In the genomic region with DNA sequence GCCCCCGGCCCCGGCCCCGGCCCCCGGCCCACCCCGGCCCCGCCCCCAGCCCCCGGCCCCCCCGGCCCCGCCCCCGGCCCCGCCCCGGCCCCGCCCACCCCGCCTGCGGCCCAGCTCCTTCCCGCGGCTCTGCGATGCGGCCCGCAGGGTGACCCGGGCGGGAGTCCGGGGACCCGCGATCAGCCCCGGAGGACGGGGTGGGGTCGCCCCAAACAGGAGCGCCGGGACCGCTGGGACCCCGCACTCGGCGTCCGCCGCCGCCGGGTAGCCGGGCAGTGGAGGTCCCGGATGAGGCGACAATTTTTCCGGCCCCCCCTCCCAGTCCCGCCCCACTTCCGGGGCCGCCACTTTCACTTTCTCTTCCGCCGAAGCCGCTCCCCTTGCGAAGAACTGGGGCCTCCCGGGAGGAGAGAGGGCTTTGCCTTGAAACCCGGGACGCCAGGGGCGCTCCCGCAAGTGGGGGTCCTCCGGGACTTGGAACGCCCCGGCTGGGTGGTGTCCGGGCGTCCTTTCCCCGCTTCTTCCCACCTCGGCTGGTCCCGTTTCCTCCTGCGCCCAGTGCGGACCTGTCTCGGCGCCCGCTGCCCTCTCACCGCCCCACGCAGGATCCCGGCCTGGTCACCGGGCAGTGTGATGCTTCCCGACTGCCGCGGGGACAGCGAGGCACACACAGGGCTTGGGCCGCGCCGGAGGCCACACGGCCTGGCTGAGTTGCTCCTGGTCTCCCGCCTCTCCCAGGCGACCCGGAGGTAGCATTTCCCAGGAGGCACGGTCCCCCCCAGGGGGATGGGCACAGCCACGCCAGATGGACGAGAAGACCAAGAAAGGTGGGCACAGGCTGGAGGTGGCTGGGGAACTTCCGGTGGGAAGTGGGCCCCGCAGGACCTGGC, we compare ENCODE assay signal across 1 cellular context.
A peak's percentile ranks its signal among the peaks of the same experiment; 100 is the strongest.
TF ChIP-seq lines count a peak whose summit lies in the region.

RBCK1 (plus strand) TSS at position 347 of the 890 bp plus-strand sequence; CDS start at position 806, 459 bp downstream.

TF ChIP-seq in WTC11, 78 proteins besides CTCF, POLR2A, EP300 and RAD21 (continued from another document and continues in another):
- TF ChIP-seq, protein P1, sequence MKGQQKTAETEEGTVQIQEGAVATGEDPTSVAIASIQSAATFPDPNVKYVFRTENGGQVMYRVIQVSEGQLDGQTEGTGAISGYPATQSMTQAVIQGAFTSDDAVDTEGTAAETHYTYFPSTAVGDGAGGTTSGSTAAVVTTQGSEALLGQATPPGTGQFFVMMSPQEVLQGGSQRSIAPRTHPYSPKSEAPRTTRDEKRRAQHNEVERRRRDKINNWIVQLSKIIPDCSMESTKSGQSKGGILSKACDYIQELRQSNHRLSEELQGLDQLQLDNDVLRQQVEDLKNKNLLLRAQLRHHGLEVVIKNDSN (CRISPR knock-in tag; IDR thresholded peaks at IDR 0.05) = 0 out of 2 replicates have a peak, but pooled peaks have one; percentile 6
- TF ChIP-seq ZNF219 (CRISPR knock-in tag; IDR thresholded peaks at IDR 0.05; ENCODE audit: borderline replicate concordance) (no peak), ZNF396 (CRISPR knock-in tag; IDR thresholded peaks at IDR 0.05; ENCODE audit: borderline replicate concordance) (no peak), TCF7 (CRISPR knock-in tag; IDR thresholded peaks at IDR 0.05; ENCODE audit: low read depth) (0 out of 2 replicates have a peak, but pooled peaks have one; percentile 83), SMAD3 (CRISPR knock-in tag; IDR thresholded peaks at IDR 0.05; ENCODE audit: borderline replicate concordance) (no peak), JAZF1 (CRISPR knock-in tag; IDR thresholded peaks at IDR 0.05) (no peak), ZNF671 (CRISPR knock-in tag; IDR thresholded peaks at IDR 0.05) (no peak), ELF4 (CRISPR knock-in tag; IDR thresholded peaks at IDR 0.05; ENCODE audit: low read depth) (no peak), E2F5 (CRISPR knock-in tag; IDR thresholded peaks at IDR 0.05) (0 out of 2 replicates have a peak, but pooled peaks have one; percentile 24), MLX (CRISPR knock-in tag; IDR thresholded peaks at IDR 0.05) (no peak), GABPB1 (CRISPR knock-in tag; IDR thresholded peaks at IDR 0.05) (no peak), ZSCAN18 (CRISPR knock-in tag; IDR thresholded peaks at IDR 0.05) (no peak), MXD4 (CRISPR knock-in tag; IDR thresholded peaks at IDR 0.05; ENCODE audit: borderline replicate concordance) (no peak), STAT6 (CRISPR knock-in tag; conservative IDR thresholded peaks at IDR 0.05; ENCODE audit: low read depth) (no peak), EMX1 (CRISPR knock-in tag; IDR thresholded peaks at IDR 0.05) (no peak), HMGXB4 (CRISPR knock-in tag; IDR thresholded peaks at IDR 0.05) (peak; percentile 52; the same call in 1 of the 2 replicates), NFYB (CRISPR knock-in tag; conservative IDR thresholded peaks at IDR 0.05; ENCODE audit: low read depth) (no peak), TP53 (CRISPR knock-in tag; IDR thresholded peaks at IDR 0.05) (peak; percentile 36; the same call in 1 of the 2 replicates)
- TF ChIP-seq, protein P2, sequence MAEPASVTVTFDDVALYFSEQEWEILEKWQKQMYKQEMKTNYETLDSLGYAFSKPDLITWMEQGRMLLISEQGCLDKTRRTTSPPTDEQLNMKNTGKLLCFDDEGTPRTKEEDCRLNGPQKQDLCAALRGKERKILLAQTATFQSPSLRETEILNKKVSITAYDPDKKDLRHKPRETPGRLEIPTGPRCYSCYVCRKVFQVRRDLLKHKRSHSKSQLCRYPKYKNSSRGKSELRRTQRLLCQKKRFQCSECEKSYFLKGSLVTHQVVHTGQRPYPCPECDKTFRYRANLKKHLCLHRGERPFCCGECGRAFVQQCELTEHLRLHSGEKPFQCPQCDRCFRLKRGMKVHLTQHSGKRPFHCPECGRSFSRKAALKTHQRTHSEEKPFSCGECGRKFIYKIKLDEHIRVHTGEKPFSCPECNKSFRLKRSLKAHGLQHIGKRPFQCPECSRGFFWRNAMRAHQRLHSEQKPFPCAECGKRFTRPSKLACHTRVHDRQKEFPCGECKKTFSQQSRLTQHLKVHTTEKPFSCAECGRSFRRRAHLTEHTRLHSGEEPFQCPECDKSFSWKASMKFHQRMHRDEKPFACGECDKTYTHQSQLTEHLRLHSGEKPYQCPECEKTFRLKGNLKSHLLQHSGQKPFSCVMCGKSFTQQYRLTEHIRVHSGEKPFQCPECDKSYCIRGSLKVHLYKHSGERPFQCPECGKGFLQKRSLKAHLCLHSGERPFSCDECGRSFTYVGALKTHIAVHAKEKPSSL (CRISPR knock-in tag; conservative IDR thresholded peaks at IDR 0.05) = no peak
- TF ChIP-seq, protein P3, sequence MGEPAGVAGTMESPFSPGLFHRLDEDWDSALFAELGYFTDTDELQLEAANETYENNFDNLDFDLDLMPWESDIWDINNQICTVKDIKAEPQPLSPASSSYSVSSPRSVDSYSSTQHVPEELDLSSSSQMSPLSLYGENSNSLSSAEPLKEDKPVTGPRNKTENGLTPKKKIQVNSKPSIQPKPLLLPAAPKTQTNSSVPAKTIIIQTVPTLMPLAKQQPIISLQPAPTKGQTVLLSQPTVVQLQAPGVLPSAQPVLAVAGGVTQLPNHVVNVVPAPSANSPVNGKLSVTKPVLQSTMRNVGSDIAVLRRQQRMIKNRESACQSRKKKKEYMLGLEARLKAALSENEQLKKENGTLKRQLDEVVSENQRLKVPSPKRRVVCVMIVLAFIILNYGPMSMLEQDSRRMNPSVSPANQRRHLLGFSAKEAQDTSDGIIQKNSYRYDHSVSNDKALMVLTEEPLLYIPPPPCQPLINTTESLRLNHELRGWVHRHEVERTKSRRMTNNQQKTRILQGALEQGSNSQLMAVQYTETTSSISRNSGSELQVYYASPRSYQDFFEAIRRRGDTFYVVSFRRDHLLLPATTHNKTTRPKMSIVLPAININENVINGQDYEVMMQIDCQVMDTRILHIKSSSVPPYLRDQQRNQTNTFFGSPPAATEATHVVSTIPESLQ (CRISPR knock-in tag; IDR thresholded peaks at IDR 0.05) = no peak
- TF ChIP-seq, protein P4, sequence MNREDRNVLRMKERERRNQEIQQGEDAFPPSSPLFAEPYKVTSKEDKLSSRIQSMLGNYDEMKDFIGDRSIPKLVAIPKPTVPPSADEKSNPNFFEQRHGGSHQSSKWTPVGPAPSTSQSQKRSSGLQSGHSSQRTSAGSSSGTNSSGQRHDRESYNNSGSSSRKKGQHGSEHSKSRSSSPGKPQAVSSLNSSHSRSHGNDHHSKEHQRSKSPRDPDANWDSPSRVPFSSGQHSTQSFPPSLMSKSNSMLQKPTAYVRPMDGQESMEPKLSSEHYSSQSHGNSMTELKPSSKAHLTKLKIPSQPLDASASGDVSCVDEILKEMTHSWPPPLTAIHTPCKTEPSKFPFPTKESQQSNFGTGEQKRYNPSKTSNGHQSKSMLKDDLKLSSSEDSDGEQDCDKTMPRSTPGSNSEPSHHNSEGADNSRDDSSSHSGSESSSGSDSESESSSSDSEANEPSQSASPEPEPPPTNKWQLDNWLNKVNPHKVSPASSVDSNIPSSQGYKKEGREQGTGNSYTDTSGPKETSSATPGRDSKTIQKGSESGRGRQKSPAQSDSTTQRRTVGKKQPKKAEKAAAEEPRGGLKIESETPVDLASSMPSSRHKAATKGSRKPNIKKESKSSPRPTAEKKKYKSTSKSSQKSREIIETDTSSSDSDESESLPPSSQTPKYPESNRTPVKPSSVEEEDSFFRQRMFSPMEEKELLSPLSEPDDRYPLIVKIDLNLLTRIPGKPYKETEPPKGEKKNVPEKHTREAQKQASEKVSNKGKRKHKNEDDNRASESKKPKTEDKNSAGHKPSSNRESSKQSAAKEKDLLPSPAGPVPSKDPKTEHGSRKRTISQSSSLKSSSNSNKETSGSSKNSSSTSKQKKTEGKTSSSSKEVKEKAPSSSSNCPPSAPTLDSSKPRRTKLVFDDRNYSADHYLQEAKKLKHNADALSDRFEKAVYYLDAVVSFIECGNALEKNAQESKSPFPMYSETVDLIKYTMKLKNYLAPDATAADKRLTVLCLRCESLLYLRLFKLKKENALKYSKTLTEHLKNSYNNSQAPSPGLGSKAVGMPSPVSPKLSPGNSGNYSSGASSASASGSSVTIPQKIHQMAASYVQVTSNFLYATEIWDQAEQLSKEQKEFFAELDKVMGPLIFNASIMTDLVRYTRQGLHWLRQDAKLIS (CRISPR knock-in tag; IDR thresholded peaks at IDR 0.05; ENCODE audit: borderline replicate concordance) = no peak
- TF ChIP-seq, protein P5, sequence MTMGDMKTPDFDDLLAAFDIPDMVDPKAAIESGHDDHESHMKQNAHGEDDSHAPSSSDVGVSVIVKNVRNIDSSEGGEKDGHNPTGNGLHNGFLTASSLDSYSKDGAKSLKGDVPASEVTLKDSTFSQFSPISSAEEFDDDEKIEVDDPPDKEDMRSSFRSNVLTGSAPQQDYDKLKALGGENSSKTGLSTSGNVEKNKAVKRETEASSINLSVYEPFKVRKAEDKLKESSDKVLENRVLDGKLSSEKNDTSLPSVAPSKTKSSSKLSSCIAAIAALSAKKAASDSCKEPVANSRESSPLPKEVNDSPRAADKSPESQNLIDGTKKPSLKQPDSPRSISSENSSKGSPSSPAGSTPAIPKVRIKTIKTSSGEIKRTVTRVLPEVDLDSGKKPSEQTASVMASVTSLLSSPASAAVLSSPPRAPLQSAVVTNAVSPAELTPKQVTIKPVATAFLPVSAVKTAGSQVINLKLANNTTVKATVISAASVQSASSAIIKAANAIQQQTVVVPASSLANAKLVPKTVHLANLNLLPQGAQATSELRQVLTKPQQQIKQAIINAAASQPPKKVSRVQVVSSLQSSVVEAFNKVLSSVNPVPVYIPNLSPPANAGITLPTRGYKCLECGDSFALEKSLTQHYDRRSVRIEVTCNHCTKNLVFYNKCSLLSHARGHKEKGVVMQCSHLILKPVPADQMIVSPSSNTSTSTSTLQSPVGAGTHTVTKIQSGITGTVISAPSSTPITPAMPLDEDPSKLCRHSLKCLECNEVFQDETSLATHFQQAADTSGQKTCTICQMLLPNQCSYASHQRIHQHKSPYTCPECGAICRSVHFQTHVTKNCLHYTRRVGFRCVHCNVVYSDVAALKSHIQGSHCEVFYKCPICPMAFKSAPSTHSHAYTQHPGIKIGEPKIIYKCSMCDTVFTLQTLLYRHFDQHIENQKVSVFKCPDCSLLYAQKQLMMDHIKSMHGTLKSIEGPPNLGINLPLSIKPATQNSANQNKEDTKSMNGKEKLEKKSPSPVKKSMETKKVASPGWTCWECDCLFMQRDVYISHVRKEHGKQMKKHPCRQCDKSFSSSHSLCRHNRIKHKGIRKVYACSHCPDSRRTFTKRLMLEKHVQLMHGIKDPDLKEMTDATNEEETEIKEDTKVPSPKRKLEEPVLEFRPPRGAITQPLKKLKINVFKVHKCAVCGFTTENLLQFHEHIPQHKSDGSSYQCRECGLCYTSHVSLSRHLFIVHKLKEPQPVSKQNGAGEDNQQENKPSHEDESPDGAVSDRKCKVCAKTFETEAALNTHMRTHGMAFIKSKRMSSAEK (CRISPR knock-in tag; IDR thresholded peaks at IDR 0.05; ENCODE audit: borderline replicate concordance) = no peak
